1 cellular context compared by ENCODE assay signal in genomic region chr15:66224946-66225345, GRCh38.
TF ChIP-seq lines count a peak whose summit lies in the region.

No MANE protein-coding gene starts in this region.

TF ChIP-seq in HepG2, 621 proteins besides CTCF, POLR2A, EP300 and RAD21 (continued from another document):
- TF ChIP-seq HMGXB3 (CRISPR knock-in tag; IDR thresholded peaks at IDR 0.05; ENCODE audit: borderline replicate concordance) = no peak
- TF ChIP-seq IRF9 (CRISPR knock-in tag; IDR thresholded peaks at IDR 0.05; ENCODE audit: borderline replicate concordance) = no peak
- TF ChIP-seq ZNF777 (CRISPR knock-in tag; IDR thresholded peaks at IDR 0.05) = no peak
- no peak for TF ChIP-seq ZNF3 (CRISPR knock-in tag; IDR thresholded peaks at IDR 0.05)
- TF ChIP-seq RXRA (CRISPR knock-in tag; IDR thresholded peaks at IDR 0.05) = no peak
- TF ChIP-seq MAFK (conservative IDR thresholded peaks at IDR 0.05 in 1 of 2, IDR thresholded peaks at IDR 0.05 in 1 of 2; ENCODE audit: low read length in 2 of 2) = no peak
- TF ChIP-seq SKIL (CRISPR knock-in tag; IDR thresholded peaks at IDR 0.05; ENCODE audit: borderline replicate concordance) = no peak
